Comparison of ENCODE assay signal across 8 cellular contexts in the genomic region with DNA sequence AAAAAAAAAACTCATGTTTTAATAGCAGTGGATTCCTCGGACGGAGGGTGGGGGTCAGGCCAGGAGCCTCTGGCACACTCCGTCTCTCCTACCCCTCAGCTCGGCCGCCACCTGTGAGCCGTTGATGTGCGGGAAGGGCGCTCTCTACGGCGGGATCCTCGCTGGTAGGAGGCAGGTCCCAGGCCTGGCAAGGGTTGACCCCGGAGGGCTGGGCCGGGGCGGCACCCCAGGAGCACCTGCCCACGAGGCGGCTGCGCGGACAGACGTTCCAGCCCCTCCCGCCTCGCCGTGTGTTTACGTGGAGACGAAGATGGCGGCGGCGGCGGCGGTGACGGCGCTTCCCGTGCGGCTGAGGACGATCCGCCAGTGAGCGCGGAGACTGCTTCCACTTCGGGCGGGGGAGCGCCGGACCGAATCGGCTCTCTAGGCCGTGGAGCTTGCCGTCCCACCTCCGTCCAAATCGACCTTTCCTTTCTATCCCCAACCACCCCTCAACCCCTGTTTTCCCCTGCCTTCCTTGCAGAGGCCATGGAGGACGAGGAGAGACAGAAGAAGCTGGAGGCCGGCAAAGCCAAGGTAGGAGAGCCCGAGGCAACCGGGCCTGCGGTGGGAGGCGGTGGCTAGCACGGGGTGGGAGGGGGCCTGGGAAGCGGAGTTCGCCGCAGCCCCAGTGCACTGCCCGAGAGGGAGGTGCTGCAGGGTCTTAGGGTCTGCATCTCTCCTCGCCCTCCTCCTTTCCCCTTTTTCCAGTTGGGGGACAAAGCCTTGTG. TPM values are rescaled to one million over a fixed set of nuclear protein-coding genes. Genes with fewer than 3 reads are reported as not detected.
DNase-seq lines count a peak whose midpoint lies in the region; ATAC-seq lines count a peak whose summit lies in the region.

TSS of gene AKAP9 (plus strand) at position 291 of the 770 bp plus-strand sequence. CDS start at position 529, 238 bp downstream.

- H3K36me3 Mint-ChIP-seq in CD4-positive, alpha-beta memory T cell: peaks cover 0 to 10% of the 10 kb centered on the region in 2 donors
- H3K36me3 Mint-ChIP-seq in effector memory CD8-positive, alpha-beta T cell (ENCODE audit: insufficient read depth): peaks cover 15% of the 10 kb centered on the region

- CTCF ChIA-PET in CD4-positive, alpha-beta memory T cell (lab: Charles Lee; ENCODE audit: partially characterized antibody): interaction anchor here (0.6 to 5.9 kb wide), 7 partner anchors 13 to 641 kb away, joined by 3 to 42 read pairs (median 4); partner anchors contain the start of gene MTERF1
- CTCF ChIA-PET in activated CD8-positive, alpha-beta memory T cell treated with anti-CD3 and anti-CD28 coated beads for 36 hours (lab: Charles Lee): interaction anchor here (0.7 to 2.9 kb wide), 3 partner anchors 11 to 507 kb away, joined by 3 to 11 read pairs (median 4); partner anchors contain the start of genes GATAD1 and MTERF1

- no peaks in the 10 kb centered on the region for H3K9me3 ChIP-seq in CD4-positive, alpha-beta memory T cell (ENCODE audit: control insufficient read depth in 1 of 2, low read length in 2 of 2)

- ATAC-seq in GM19397 (IDR thresholded peaks at IDR 0.05; ENCODE audit: unreplicated experiment) (peak; percentile 95), HG03565 (IDR thresholded peaks at IDR 0.05; ENCODE audit: unreplicated experiment) (peak; percentile 90)
- ATAC-seq in effector memory CD8-positive, alpha-beta T cell (replicated peaks): peak; percentile 88

- H3K27ac Mint-ChIP-seq in CD4-positive, alpha-beta memory T cell: peak within 1 kb of the TSS; percentile 94 to 100 (median 98)
- peak within 1 kb of the TSS; percentile 96 to 100 for H3K27ac Mint-ChIP-seq in effector memory CD8-positive, alpha-beta T cell

- POLR2A ChIA-PET in CD4-positive, alpha-beta memory T cell (lab: Charles Lee; ENCODE audit: partially characterized antibody): interaction anchor here (0.6 to 3.4 kb wide), 14 partner anchors 9 to 1177 kb away, joined by 3 to 40 read pairs (median 6); partner anchors contain the start of genes ANKIB1, CYP51A1, GATAD1 and KRIT1
- POLR2A ChIA-PET in activated CD8-positive, alpha-beta memory T cell treated with anti-CD3 and anti-CD28 coated beads for 36 hours (lab: Charles Lee): interaction anchor here (0.6 to 2.9 kb wide), 5 partner anchors 19 to 506 kb away, joined by 3 to 11 read pairs (median 5); partner anchors contain the start of genes GATAD1 and MTERF1

- peak within 1 kb of the TSS; percentile 91 to 100 (median 96) for H3K4me3 Mint-ChIP-seq in CD4-positive, alpha-beta memory T cell
- peak within 1 kb of the TSS; percentile 87 to 91 for H3K4me3 Mint-ChIP-seq in effector memory CD8-positive, alpha-beta T cell

- H3K27ac ChIP-seq in CD4-positive, alpha-beta memory T cell (ENCODE audit: low read depth, low read length): peak within 1 kb of the TSS; percentile 92

- DNase-seq in CD4-positive, alpha-beta memory T cell: peak; percentile 88 to 90 (median 89)
- DNase-seq in NCI-H82 treated with DMSO at 0.1 percent for 48 hours (lab: John Stamatoyannopoulos, UW; ENCODE audit: unreplicated experiment) (peak; percentile 66), mesenteric fat pad (ENCODE audit: low spot score) (peak; percentile 96)
- DNase-seq in effector memory CD8-positive, alpha-beta T cell: peak; percentile 82 to 87 (median 86)
- peak; percentile 72 for DNase-seq in stimulated activated CD8-positive, alpha-beta memory T cell treated with anti-CD3 and anti-CD28 coated beads, Interleukin-15, amount 100 ng/mL, for 24 hours (ENCODE audit: low read depth)

- H3K4me1 ChIP-seq in CD4-positive, alpha-beta memory T cell (ENCODE audit: insufficient read depth, low read length): peaks cover 39% of the 10 kb centered on the region

- peaks cover 0 to 1% of the 10 kb centered on the region in 2 donors for H3K27me3 Mint-ChIP-seq in CD4-positive, alpha-beta memory T cell
- no peaks in the 10 kb centered on the region for H3K27me3 Mint-ChIP-seq in effector memory CD8-positive, alpha-beta T cell

- intact Hi-C loops in CD4-positive, alpha-beta memory T cell (cut with micrococcal nuclease): loop anchor here (1.0 to 10.0 kb wide), 7 partner anchors 60 to 1596 kb away; partner anchors contain the start of genes ANKIB1, CYP51A1, FAM133B and GTPBP10

- no peaks in the 10 kb centered on the region for H3K36me3 ChIP-seq in CD4-positive, alpha-beta memory T cell (ENCODE audit: insufficient read depth, low read length)

- no peaks in the 10 kb centered on the region for H3K27me3 ChIP-seq in CD4-positive, alpha-beta memory T cell (ENCODE audit: insufficient read depth, low read length)

- H3K4me3 ChIP-seq in CD4-positive, alpha-beta memory T cell (ENCODE audit: low read length in 2 of 2): peak within 1 kb of the TSS; percentile 75 to 92

- H3K4me1 Mint-ChIP-seq in CD4-positive, alpha-beta memory T cell: peaks cover 22 to 59% (median 37%) of the 10 kb centered on the region in 4 donors
- H3K4me1 Mint-ChIP-seq in effector memory CD8-positive, alpha-beta T cell (ENCODE audit: low read depth in 2 of 2): peaks cover 20 to 43% of the 10 kb centered on the region in 2 donors

- peaks cover 0 to 2% (median 0%) of the 10 kb centered on the region in 8 donors for H3K9me3 Mint-ChIP-seq in CD4-positive, alpha-beta memory T cell
- H3K9me3 Mint-ChIP-seq in effector memory CD8-positive, alpha-beta T cell: no peaks in the 10 kb centered on the region

RNA-seq across cellular contexts. Expression of gene AKAP9, which starts in this region (rescaled TPM):
- total RNA-seq in CD4-positive, alpha-beta memory T cell: 10 to 100 TPM; 88.5 to 91.4 TPM
- polyA plus RNA-seq in CD4-positive, alpha-beta memory T cell: 10 to 100 TPM in 1 of 2 donors, 1 to 10 TPM in 1; 8.6 to 53.6 TPM
- 10 to 100 TPM; 30.2 to 30.3 TPM for total RNA-seq in activated CD8-positive, alpha-beta memory T cell treated with anti-CD3 and anti-CD28 coated beads for 36 hours
- total RNA-seq in mesenteric fat pad: 42.6 TPM

Comparison
In these comparisons a context has a peak if more than half of its experiments do, and no peak if none do; other contexts are left out.
1. Peak in every context shown above with its lines: DNase-seq, ATAC-seq, H3K4me3 ChIP-seq and H3K27ac ChIP-seq.